Comparison of ENCODE assay signal across 14 cellular contexts in the genomic region with DNA sequence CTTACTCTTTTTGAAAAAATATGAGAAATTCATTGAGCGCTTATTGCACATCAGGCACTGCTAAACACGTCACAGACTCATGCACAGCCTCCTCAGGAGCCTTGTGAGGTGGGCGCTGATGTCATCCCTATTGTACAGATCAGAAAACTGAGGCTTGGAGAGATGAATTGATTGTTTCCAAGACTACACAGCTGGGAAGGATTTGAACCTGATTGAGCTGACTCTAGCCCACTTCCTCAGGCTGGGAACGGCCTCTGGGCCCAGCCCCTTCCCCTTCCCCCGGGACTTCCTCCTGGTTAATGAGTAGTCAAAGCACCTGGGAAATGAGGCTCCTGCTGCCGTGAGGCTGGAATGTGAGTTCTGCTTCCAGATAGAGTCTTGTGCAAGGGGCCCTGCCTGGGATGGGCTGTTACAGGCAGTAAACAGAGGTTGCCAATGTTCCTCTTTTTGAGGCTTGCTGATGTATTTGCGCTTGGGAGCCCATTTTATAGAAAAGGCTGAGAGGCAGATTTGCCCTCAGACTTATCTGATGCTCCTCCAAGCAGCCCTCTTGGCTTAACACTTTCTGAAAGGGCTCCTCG. TPM values are rescaled to one million over a fixed set of nuclear protein-coding genes. Genes with fewer than 3 reads are reported as not detected.
DNase-seq lines count a peak whose midpoint lies in the region; ATAC-seq and TF ChIP-seq lines count a peak whose summit lies in the region.
"Had no signal": no experiment of that assay in that cellular context is flagged by ENCODE, and none has a peak within 500 bp of the region (broad histone marks: within the 10 kb centered on the region; RNA-seq: fewer than 3 reads in every experiment).

No MANE protein-coding gene starts in this region.

- TF ChIP-seq CTCF in brain microvascular endothelial cell (IDR thresholded peaks at IDR 0.05; ENCODE audit: low read depth, low read length, missing control alignments): no peak

- peak overlapping the region; percentile 50 for H3K18ac ChIP-seq in trophoblast cell (ENCODE audit: low read length)

- H2BK120ac ChIP-seq in trophoblast cell (ENCODE audit: insufficient read depth, low read length, poor library complexity): no peak overlapping the region

- intact Hi-C loops in left ventricle myocardium superior (cut with micrococcal nuclease): no loop called here

- H3K36me3 ChIP-seq in H7 (replicated peaks; ENCODE audit: control insufficient read depth, insufficient read depth, low read length): peaks cover 14% of the 10 kb centered on the region
- peaks cover 29 to 32% of the 10 kb centered on the region in 2 experiments for H3K36me3 ChIP-seq in trophoblast cell (ENCODE audit: control insufficient read depth in 1 of 2, insufficient read depth in 2 of 2, low read length in 2 of 2)
- peaks cover 15% of the 10 kb centered on the region for H3K36me3 ChIP-seq in brain microvascular endothelial cell (replicated peaks)

- no peak overlapping the region for H3K23ac ChIP-seq in trophoblast cell (ENCODE audit: low read length)

- peak overlapping the region; percentile 2 for H3K4me2 ChIP-seq in trophoblast cell (ENCODE audit: low read length)

- H3K27me3 ChIP-seq in H7 (ENCODE audit: control insufficient read depth, insufficient read depth, low read length) (no peaks in the 10 kb centered on the region), trophoblast cell (ENCODE audit: insufficient read depth, low read length) (no peaks in the 10 kb centered on the region), brain microvascular endothelial cell (replicated peaks) (no peaks in the 10 kb centered on the region)
- H3K27me3 ChIP-seq: Peyer's patch had no signal

- no peak overlapping the region for H3K4ac ChIP-seq in trophoblast cell (ENCODE audit: low read depth, low read length)

- H3K79me1 ChIP-seq in trophoblast cell (ENCODE audit: low read length): peaks cover 20% of the 10 kb centered on the region

- H2AK5ac ChIP-seq in trophoblast cell (ENCODE audit: low read length): peak overlapping the region; percentile 32

- H3K27ac ChIP-seq in trophoblast cell (ENCODE audit: low read depth, low read length) (no peak overlapping the region), brain microvascular endothelial cell (no peak overlapping the region)
- H3K27ac ChIP-seq: thoracic aorta, WERI-Rb-1 had no signal

- H3K9me3 ChIP-seq in trophoblast cell (ENCODE audit: insufficient read depth, low read depth, low read length): no peaks in the 10 kb centered on the region
- H3K9me3 ChIP-seq: Peyer's patch, thoracic aorta had no signal

- peak; percentile 57 for ATAC-seq in left ventricle myocardium superior
- no peak for ATAC-seq in activated CD4-positive, CD25-positive, alpha-beta regulatory T cell treated with anti-CD3 and anti-CD28 coated beads, Interleukin-2, amount 50 U/mL, for 24 hours

- H3K14ac ChIP-seq in trophoblast cell (ENCODE audit: low read length): peak overlapping the region; percentile 16

- H2BK5ac ChIP-seq in trophoblast cell (ENCODE audit: low read depth, low read length, poor library complexity): no peak overlapping the region

- H4K12ac ChIP-seq in trophoblast cell (ENCODE audit: low read depth, low read length): no peak overlapping the region

- H4K8ac ChIP-seq in trophoblast cell (ENCODE audit: low read depth, low read length): no peak overlapping the region

- in situ Hi-C loops in brain microvascular endothelial cell (cut with HindIII; ENCODE audit: low pct_ligation_motif_present, low sequenced_read_pairs): no loop called here

- no peak overlapping the region for H2BK12ac ChIP-seq in trophoblast cell (ENCODE audit: low read length)

- H3K4me1 ChIP-seq in trophoblast cell (ENCODE audit: control insufficient read depth in 1 of 2, insufficient read depth in 2 of 2, low read length in 2 of 2): peaks cover 15 to 40% of the 10 kb centered on the region in 2 experiments

- WGBS in trophoblast cell (ENCODE audit: extremely low coverage, insufficient coverage, insufficient read length): no CpG with 5 or more reads among the region's 8 CpGs

- H3K79me2 ChIP-seq in trophoblast cell (ENCODE audit: control insufficient read depth, insufficient read depth, low read length, poor library complexity): peaks cover 3% of the 10 kb centered on the region

- no peak overlapping the region for H3K9ac ChIP-seq in trophoblast cell (ENCODE audit: low read length)

- no peak overlapping the region for H3K4me3 ChIP-seq in H7 (ENCODE audit: insufficient read depth, low read depth, low read length)
- H3K4me3 ChIP-seq in trophoblast cell (ENCODE audit: low read depth, low read length): no peak overlapping the region
- H3K4me3 ChIP-seq in brain microvascular endothelial cell (ENCODE audit: low read depth, low read length): no peak overlapping the region
- H3K4me3 ChIP-seq: Peyer's patch, thoracic aorta had no signal

- DNase-seq in H7 (peak; percentile 80), NOMO-1 treated with DMSO at 0.1 percent for 48 hours (lab: John Stamatoyannopoulos, UW; ENCODE audit: unreplicated experiment) (peak; percentile 73), left ventricle myocardium superior (peak; percentile 46), trophoblast cell (peak; percentile 51 to 59), activated T-cell treated with anti-CD3 and anti-CD28 coated beads for 4 hours (no peak), brain microvascular endothelial cell (no peak), NCI-H446 treated with DMSO at 0.1 percent for 48 hours (lab: John Stamatoyannopoulos, UW) (no peak)
- DNase-seq: HFFc6, kidney glomerular epithelial cell, NCI-H146, WERI-Rb-1 had no signal

- H4K91ac ChIP-seq in trophoblast cell (ENCODE audit: low read depth, low read length): no peak overlapping the region

- no peak overlapping the region for H2AFZ ChIP-seq in trophoblast cell (ENCODE audit: insufficient read depth, low read length, poor library complexity)

RNA-seq across cellular contexts. Expression of gene SLC6A6, which starts 16.4 kb away (rescaled TPM):
- 88.8 and 113 TPM in 2 replicates for total RNA-seq in H7 (2014; rRNA removed; shearing (Covaris generic))
- total RNA-seq in left ventricle myocardium superior: 14.1 TPM
- 64.5 and 69.3 TPM in 2 replicates for polyA plus RNA-seq in trophoblast cell (2013)

Comparison
In these comparisons a context has a peak if more than half of its experiments do, and no peak if none do; other contexts are left out.
1. DNase-seq: peak in H7 (single experiment), NOMO-1 treated with DMSO at 0.1 percent for 48 hours (single experiment), left ventricle myocardium superior (single experiment) and trophoblast cell (2 of 2); none in activated T-cell treated with anti-CD3 and anti-CD28 coated beads for 4 hours (single experiment), brain microvascular endothelial cell (single experiment) and NCI-H446 treated with DMSO at 0.1 percent for 48 hours (single experiment).